Comparison of ENCODE assay signal across 17 cellular contexts in the genomic region with DNA sequence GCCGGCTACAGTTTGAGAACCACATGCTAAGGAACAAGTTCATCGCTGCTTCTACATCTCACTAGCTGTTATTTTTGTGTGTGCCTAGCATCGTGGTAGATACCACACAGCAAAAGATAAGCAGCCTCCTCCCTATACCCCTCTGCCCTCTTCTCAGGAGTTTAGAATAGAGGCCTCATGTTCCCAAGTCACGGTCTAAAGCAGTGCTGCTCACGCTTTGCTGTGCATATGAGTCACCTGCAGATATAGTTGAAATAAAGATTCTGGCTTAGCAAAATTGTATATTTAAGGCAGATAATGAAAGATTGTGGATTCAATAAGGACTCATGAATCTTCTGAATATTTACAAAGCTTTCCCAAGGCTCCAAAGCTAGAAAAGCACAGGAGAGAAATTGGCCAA.
A peak's percentile ranks its signal among the peaks of the same experiment; 100 is the strongest.
DNase-seq lines count a peak whose midpoint lies in the region; ATAC-seq and TF ChIP-seq lines count a peak whose summit lies in the region.
"Had no signal": no experiment of that assay in that cellular context is flagged by ENCODE, and none has a peak within 500 bp of the region (broad histone marks: within the 10 kb centered on the region; RNA-seq: fewer than 3 reads in every experiment).

No MANE protein-coding gene starts in this region.

- H3K36me3 ChIP-seq in WERI-Rb-1, result no peaks in the 10 kb centered on the region
- H3K36me3 ChIP-seq: BLaER1 treated with 17β-estradiol and CSF1 and Interleukin-3, amounts not matched to agents 10 nM and 100 nM had no signal

- no peaks in the 10 kb centered on the region for H3K27me3 ChIP-seq in WERI-Rb-1 (ENCODE audit: insufficient read depth, low read depth, severe bottlenecking)
- H3K27me3 ChIP-seq: BLaER1 treated with 17β-estradiol and CSF1 and Interleukin-3, amounts not matched to agents 10 nM and 100 nM had no signal

- ATAC-seq in HG03196 (IDR thresholded peaks at IDR 0.05; ENCODE audit: unreplicated experiment) (no peak), HG02798 (IDR thresholded peaks at IDR 0.05; ENCODE audit: poor library complexity, unreplicated experiment) (no peak)
- ATAC-seq: A549; CD8-positive, alpha-beta T cell had no signal

- no peaks in the 10 kb centered on the region for H3K9me3 ChIP-seq in WERI-Rb-1 (ENCODE audit: severe bottlenecking)
- H3K9me3 ChIP-seq: BLaER1 treated with 17β-estradiol and CSF1 and Interleukin-3, amounts not matched to agents 10 nM and 100 nM; Caco-2 had no signal

- no peak for TF ChIP-seq CTCF in WERI-Rb-1 (IDR thresholded peaks at IDR 0.05; ENCODE audit: low read depth, low read length)

- DNase-seq in NCI-H82 (lab: John Stamatoyannopoulos, UW) (peak; percentile 45), NCI-H82 treated with DMSO at 0.1 percent for 48 hours (lab: John Stamatoyannopoulos, UW; ENCODE audit: unreplicated experiment) (no peak), WERI-Rb-1 (no peak), iris pigment epithelial cell (ENCODE audit: low read depth) (peak; percentile 33)
- DNase-seq: AML-193; Caco-2; Calu3; CD4-positive, alpha-beta T cell; CD8-positive, alpha-beta T cell; DMS79 treated with DMSO at 0.1 percent for 48 hours; GF-D8 had no signal

- no peak overlapping the region for H3K27ac ChIP-seq in WERI-Rb-1
- H3K27ac ChIP-seq: 22Rv1; A549; BLaER1 treated with 17β-estradiol and CSF1 and Interleukin-3, amounts not matched to agents 10 nM and 100 nM; C4-2B had no signal

- H3K4me3 ChIP-seq in WERI-Rb-1 (ENCODE audit: low read depth, low read length), result peak overlapping the region; percentile 8; the same call in 1 of the 2 replicates
- H3K4me3 ChIP-seq: A549; BLaER1 treated with 17β-estradiol and CSF1 and Interleukin-3, amounts not matched to agents 10 nM and 100 nM had no signal

Comparison
In these comparisons a context has a peak if more than half of its experiments do, and no peak if none do; other contexts are left out.
1. DNase-seq: peak in NCI-H82 (single experiment) and iris pigment epithelial cell (single experiment); none in NCI-H82 treated with DMSO at 0.1 percent for 48 hours (single experiment) and WERI-Rb-1 (single experiment).